1 cellular context compared by ENCODE assay signal in genomic region chr5:176537608-176538504, GRCh38.
TF ChIP-seq lines count a peak whose summit lies in the region.

No MANE protein-coding gene starts in this region.

TF ChIP-seq in K562, 482 proteins besides CTCF, POLR2A, EP300 and RAD21 (continued from another document and continues in another):
- TF ChIP-seq FOXA1 (IDR thresholded peaks at IDR 0.05; ENCODE audit: borderline replicate concordance) (no peak), THAP7 (CRISPR knock-in tag; IDR thresholded peaks at IDR 0.05) (no peak), FOXM1 (IDR thresholded peaks at IDR 0.05; ENCODE audit: low read depth) (peak; percentile 65; the same call in 1 of the 2 replicates), FOXM1 (CRISPR knock-in tag; IDR thresholded peaks at IDR 0.05; ENCODE audit: low read depth) (no peak), SRF (CRISPR knock-in tag; IDR thresholded peaks at IDR 0.05) (no peak), ZNF140 (CRISPR knock-in tag; IDR thresholded peaks at IDR 0.05) (no peak), PKNOX1 (IDR thresholded peaks at IDR 0.05) (peak; percentile 54), ZKSCAN1 (IDR thresholded peaks at IDR 0.05; ENCODE audit: low read depth, low read length) (0 out of 2 replicates have a peak, but pooled peaks have one; percentile 34), JUN (IDR thresholded peaks at IDR 0.05; ENCODE audit: borderline replicate concordance, low read depth, low read length) (peak; percentile 98), JUN (CRISPR knock-in tag; IDR thresholded peaks at IDR 0.05; ENCODE audit: borderline replicate concordance) (peak; percentile 93), ZNF511 (CRISPR knock-in tag; IDR thresholded peaks at IDR 0.05) (0 out of 2 replicates have a peak, but pooled peaks have one; percentile 38), TCF15 (CRISPR knock-in tag; IDR thresholded peaks at IDR 0.05) (0 out of 2 replicates have a peak, but pooled peaks have one; percentile 21), HMGN3 (IDR thresholded peaks at IDR 0.05; ENCODE audit: borderline replicate concordance, extremely low read depth, insufficient read length, low read depth, low read length) (peak; percentile 78), IRF2 (CRISPR knock-in tag; IDR thresholded peaks at IDR 0.05) (no peak), FOXJ2 (tag; IDR thresholded peaks at IDR 0.05) (peak; percentile 95), FOXP1 (CRISPR knock-in tag; IDR thresholded peaks at IDR 0.05) (0 out of 2 replicates have a peak, but pooled peaks have one; percentile 24), KDM1A (IDR thresholded peaks at IDR 0.05) (no peak), EWSR1 (IDR thresholded peaks at IDR 0.05; ENCODE audit: borderline replicate concordance, low read depth, partially characterized antibody) (no peak), TAF9B (IDR thresholded peaks at IDR 0.05; ENCODE audit: partially characterized antibody) (peak; percentile 45), ZNF318 (IDR thresholded peaks at IDR 0.05; ENCODE audit: borderline replicate concordance in 1 of 2, low read depth in 1 of 2) (peak in 1 of 2 experiments; percentile 57; a peak in 1 of 4 replicates), DDX20 (tag; IDR thresholded peaks at IDR 0.05; ENCODE audit: low read depth) (no peak), ARID4B (CRISPR knock-in tag; IDR thresholded peaks at IDR 0.05) (0 out of 2 replicates have a peak, but pooled peaks have one; percentile 51), ZNF398 (CRISPR knock-in tag; IDR thresholded peaks at IDR 0.05) (no peak), ZNF766 (CRISPR knock-in tag; conservative IDR thresholded peaks at IDR 0.05) (peak; percentile 48; the same call in 1 of the 2 replicates), GMEB1 (CRISPR knock-in tag; IDR thresholded peaks at IDR 0.05) (no peak), AFF1 (IDR thresholded peaks at IDR 0.05; ENCODE audit: low read depth in 1 of 2, partially characterized antibody in 2 of 2) (peak in 1 of 2 experiments; percentile 15), GABPB1 (CRISPR knock-in tag; IDR thresholded peaks at IDR 0.05) (peak; percentile 94), ZNF311 (CRISPR knock-in tag; IDR thresholded peaks at IDR 0.05) (no peak), CSDE1 (IDR thresholded peaks at IDR 0.05) (peak in 1 of 2 experiments; percentile 55; a peak in 1 of 4 replicates), ZNF197 (CRISPR knock-in tag; IDR thresholded peaks at IDR 0.05; ENCODE audit: low read depth) (no peak), SMAD3 (CRISPR knock-in tag; conservative IDR thresholded peaks at IDR 0.05) (peak; percentile 71; the same call in 1 of the 2 replicates)
